In genomic region chr19:3700242-3701032, GRCh38 we compare ENCODE assay signal across 8 cellular contexts. TPM values are rescaled to one million over a fixed set of nuclear protein-coding genes. Genes with fewer than 3 reads are reported as not detected.
DNase-seq lines count a peak whose midpoint lies in the region; ATAC-seq and TF ChIP-seq lines count a peak whose summit lies in the region.

TSS of gene PIP5K1C (minus strand) at chr19:3700468. CDS start at chr19:3700390, 78 bp downstream.

- TF ChIP-seq CTCF in endothelial cell (IDR thresholded peaks at IDR 0.05; ENCODE audit: unreplicated experiment), result peak; percentile 72

- peak; percentile 85 for ATAC-seq in GM19397 (IDR thresholded peaks at IDR 0.05; ENCODE audit: unreplicated experiment)

- no peaks in the 10 kb centered on the region for H3K9me3 ChIP-seq in CD8-positive, alpha-beta memory T cell (ENCODE audit: low read length)
- no peaks in the 10 kb centered on the region for H3K9me3 ChIP-seq in mononuclear cell (ENCODE audit: low read depth, low read length)

- peaks cover 0 to 6% (median 0%) of the 10 kb centered on the region in 3 donors for H3K36me3 Mint-ChIP-seq in CD8-positive, alpha-beta memory T cell
- no peaks in the 10 kb centered on the region for H3K36me3 Mint-ChIP-seq in endothelial cell (ENCODE audit: low read depth, unreplicated experiment)

- POLR2A ChIA-PET in CD8-positive, alpha-beta memory T cell (lab: Charles Lee), result interaction anchor here (1.6 kb wide), 1 partner anchor 13 kb away, joined by 3 read pairs; no protein-coding TSS in a partner anchor

- H3K27me3 Mint-ChIP-seq in CD8-positive, alpha-beta memory T cell, result peaks cover 0 to 2% of the 10 kb centered on the region in 2 donors
- peaks cover 3% of the 10 kb centered on the region for H3K27me3 Mint-ChIP-seq in endothelial cell (ENCODE audit: unreplicated experiment)

- no peaks in the 10 kb centered on the region for H3K36me3 ChIP-seq in CD8-positive, alpha-beta memory T cell (ENCODE audit: insufficient read depth, low read length)

- H3K27ac ChIP-seq in CD8-positive, alpha-beta memory T cell (ENCODE audit: low read depth, low read length), result peak within 1 kb of the TSS; percentile 48

- CTCF ChIA-PET in CD8-positive, alpha-beta memory T cell (lab: Charles Lee), result interaction anchor here (0.6 to 2.9 kb wide), 7 partner anchors 10 to 122 kb away, joined by 3 to 12 read pairs (median 5); no protein-coding TSS in a partner anchor

- peaks cover 9% of the 10 kb centered on the region for H3K4me1 ChIP-seq in CD8-positive, alpha-beta memory T cell (ENCODE audit: insufficient read depth, low read length)
- peaks cover 16% of the 10 kb centered on the region for H3K4me1 ChIP-seq in mononuclear cell (ENCODE audit: insufficient read depth, low read length)

- peaks cover 12 to 44% (median 20%) of the 10 kb centered on the region in 3 donors for H3K4me1 Mint-ChIP-seq in CD8-positive, alpha-beta memory T cell
- H3K4me1 Mint-ChIP-seq in endothelial cell (ENCODE audit: unreplicated experiment), result peaks cover 3% of the 10 kb centered on the region

- DNase-seq in CD8-positive, alpha-beta memory T cell, result peak; percentile 88 to 93 (median 90)
- DNase-seq in HK-2 (ENCODE audit: unreplicated experiment), result peak; percentile 90
- peak; percentile 75 to 92 for DNase-seq in NOMO-1 (lab: John Stamatoyannopoulos, UW; ENCODE audit: unreplicated experiment in 2 of 2)
- DNase-seq in activated CD8-positive, alpha-beta memory T cell treated with anti-CD3 and anti-CD28 coated beads, Interleukin-2, amount 50 U/mL, for 1 hour (ENCODE audit: extremely low read depth), result peak; percentile 57
- DNase-seq in endothelial cell (ENCODE audit: low spot score), result peak; percentile 99
- peak; percentile 91 for DNase-seq in stimulated activated CD8-positive, alpha-beta memory T cell treated with anti-CD3 and anti-CD28 coated beads, Interleukin-4, amount 100 ng/mL, for 24 hours (ENCODE audit: low read depth)

- peak within 1 kb of the TSS; percentile 60 for H3K4me3 ChIP-seq in CD8-positive, alpha-beta memory T cell (ENCODE audit: low read length)
- peak within 1 kb of the TSS; percentile 56 for H3K4me3 ChIP-seq in mononuclear cell (ENCODE audit: low read length)

- H3K27me3 ChIP-seq in CD8-positive, alpha-beta memory T cell (ENCODE audit: insufficient read depth, low read length, poor library complexity, severe bottlenecking), result no peaks in the 10 kb centered on the region
- no peaks in the 10 kb centered on the region for H3K27me3 ChIP-seq in mononuclear cell (ENCODE audit: insufficient read depth, low read length)

- no peaks in the 10 kb centered on the region for H3K9me3 Mint-ChIP-seq in CD8-positive, alpha-beta memory T cell
- H3K9me3 Mint-ChIP-seq in endothelial cell (ENCODE audit: unreplicated experiment), result no peaks in the 10 kb centered on the region

- H3K4me3 Mint-ChIP-seq in CD8-positive, alpha-beta memory T cell, result peak within 1 kb of the TSS; percentile 86 to 97 (median 89)
- peak within 1 kb of the TSS; percentile 95 for H3K4me3 Mint-ChIP-seq in endothelial cell (ENCODE audit: unreplicated experiment)

- peak within 1 kb of the TSS; percentile 50 to 91 (median 76) for H3K27ac Mint-ChIP-seq in CD8-positive, alpha-beta memory T cell
- H3K27ac Mint-ChIP-seq in endothelial cell (ENCODE audit: unreplicated experiment), result peak within 1 kb of the TSS; percentile 52

RNA-seq across cellular contexts. Expression of gene PIP5K1C, which starts in this region (rescaled TPM):
- 10 to 100 TPM; 26.9 to 27.6 TPM for total RNA-seq in CD8-positive, alpha-beta memory T cell
- 16.0 TPM for polyA plus RNA-seq in CD8-positive, alpha-beta memory T cell
- total RNA-seq in endothelial cell (ENCODE audit: unreplicated experiment) (65.8 TPM), mononuclear cell (8.4 TPM)

Comparison
In these comparisons a context has a peak if more than half of its experiments do, and no peak if none do; other contexts are left out.
1. Peak in every context shown above with its lines: DNase-seq, ATAC-seq, H3K4me3 ChIP-seq and H3K27ac ChIP-seq.